In genomic region chr1:150695561-150695960, GRCh38 we compare ENCODE assay signal across 11 cellular contexts. TPM values are rescaled to one million over a fixed set of nuclear protein-coding genes. Genes with fewer than 3 reads are reported as not detected.
DNase-seq lines count a peak whose midpoint lies in the region; ATAC-seq, FAIRE-seq and TF ChIP-seq lines count a peak whose summit lies in the region.
"Had no signal": no experiment of that assay in that cellular context is flagged by ENCODE, and none has a peak within 500 bp of the region (broad histone marks: within the 10 kb centered on the region; RNA-seq: fewer than 3 reads in every experiment).

No MANE protein-coding gene starts in this region.

- POLR2A ChIA-PET in PC-9 (lab: Charles Lee; ENCODE audit: unreplicated experiment) = interaction anchor here (0.6 kb wide), 5 partner anchors 10 to 313 kb away, joined by 3 to 16 read pairs (median 6); partner anchors contain the start of gene PRUNE1
- POLR2A ChIA-PET in endothelial cell of umbilical vein (lab: Charles Lee) = interaction anchor here (0.9 kb wide), 1 partner anchor 66 kb away, joined by 3 read pairs; the partner anchor contains the start of gene ENSA

- peaks cover 31% of the 10 kb centered on the region for H3K79me2 ChIP-seq in PC-9 (ENCODE audit: low read depth)
- peaks cover 11% of the 10 kb centered on the region for H3K79me2 ChIP-seq in endothelial cell of umbilical vein (ENCODE audit: control insufficient read depth, insufficient read depth, low read length)

- FAIRE-seq in endothelial cell of umbilical vein (lab: Jason Lieb, UNC) = no peak

- CTCF ChIA-PET in PC-9 (lab: Charles Lee) = no interaction called here
- CTCF ChIA-PET in endothelial cell of umbilical vein (lab: Charles Lee) = interaction anchor here (2.0 to 2.6 kb wide), 2 partner anchors 117 to 135 kb away, joined by 6 to 14 read pairs; no protein-coding TSS in a partner anchor

- peaks cover 4% of the 10 kb centered on the region; the same call in 1 of the 2 replicates for H3K9me2 ChIP-seq in PC-9 (ENCODE audit: insufficient read depth)

- H2AFZ ChIP-seq in PC-9 (no peak overlapping the region), endothelial cell of umbilical vein (ENCODE audit: low read depth, low read length) (no peak overlapping the region)

- H3K9ac ChIP-seq in endothelial cell of umbilical vein (replicated peaks; ENCODE audit: extremely low read depth, insufficient read depth, low read length) = peak overlapping the region; percentile 5

- H3K9me3 Mint-ChIP-seq in progenitor cell of endocrine pancreas (ENCODE audit: low read depth) = no peaks in the 10 kb centered on the region

- peaks cover 3% of the 10 kb centered on the region; the same call in 1 of the 2 replicates for H3F3A ChIP-seq in PC-9 (ENCODE audit: insufficient read depth, low read depth)

- BruUV-seq in PC-9 (replicated peaks; lab: Mats Ljungman, UMichigan) (no TSS peak), endothelial cell of umbilical vein (replicated peaks; lab: Mats Ljungman, UMichigan) (no TSS peak)

- peaks cover 33% of the 10 kb centered on the region for H3K36me3 ChIP-seq in PC-9 (ENCODE audit: low read depth)
- peaks cover 0 to 7% of the 10 kb centered on the region in 2 experiments for H3K36me3 ChIP-seq in endothelial cell of umbilical vein (ENCODE audit: control insufficient read depth in 2 of 2, extremely low read depth in 1 of 2, insufficient read depth in 2 of 2, low read length in 2 of 2)

- H3K9me3 ChIP-seq in PC-9 (ENCODE audit: insufficient read depth, low read depth) (no peaks in the 10 kb centered on the region), endothelial cell of umbilical vein (replicated peaks; ENCODE audit: control insufficient read depth, insufficient read depth, low read length) (no peaks in the 10 kb centered on the region)

- H3K4me3 ChIP-seq in PC-9 = peak overlapping the region; percentile 83
- peak overlapping the region in 1 of 3 experiments; percentile 96 for H3K4me3 ChIP-seq in endothelial cell of umbilical vein (replicated peaks in 1 of 3; ENCODE audit: insufficient read depth in 1 of 3, low read depth in 1 of 3, low read length in 3 of 3)

- no peak for TF ChIP-seq POLR2A in endothelial cell of umbilical vein (IDR thresholded peaks at IDR 0.05; ENCODE audit: low read depth, low read length)

- H3K27ac Mint-ChIP-seq in progenitor cell of endocrine pancreas = no peak overlapping the region

- TF ChIP-seq CTCF in PC-9 (conservative IDR thresholded peaks at IDR 0.05) = no peak
- no peak for TF ChIP-seq CTCF in endothelial cell of umbilical vein (IDR thresholded peaks at IDR 0.05; ENCODE audit: extremely low read depth in 1 of 2, insufficient read depth in 1 of 2, low read depth in 1 of 2, low read length in 2 of 2)
- TF ChIP-seq CTCF in progenitor cell of endocrine pancreas (IDR thresholded peaks at IDR 0.05; ENCODE audit: unreplicated experiment) = no peak

- H4K20me1 ChIP-seq in PC-9 (ENCODE audit: insufficient read depth) (peaks cover 17% of the 10 kb centered on the region; the same call in 1 of the 2 replicates), endothelial cell of umbilical vein (replicated peaks; ENCODE audit: control insufficient read depth, extremely low read depth, insufficient read depth, low read length) (no peaks in the 10 kb centered on the region)

- H3K27ac ChIP-seq in PC-9 (no peak overlapping the region), endothelial cell of umbilical vein (ENCODE audit: insufficient read depth, low read depth, low read length) (peak overlapping the region; percentile 8)

- H3K27me3 Mint-ChIP-seq in progenitor cell of endocrine pancreas = no peaks in the 10 kb centered on the region

- peaks cover 15% of the 10 kb centered on the region for H3K36me3 Mint-ChIP-seq in progenitor cell of endocrine pancreas (ENCODE audit: insufficient read depth)

- no peak for ATAC-seq in GM21825 (IDR thresholded peaks at IDR 0.05; ENCODE audit: unreplicated experiment)
- no peak for ATAC-seq in Right ventricle myocardium superior (ENCODE audit: poor library complexity)

- dilution Hi-C loops in endothelial cell of umbilical vein (cut with MboI; ENCODE audit: extremely low pct_ligation_motif_present, low sequenced_read_pairs) = no loop called here

- H3K4me1 ChIP-seq in PC-9 (replicated peaks; ENCODE audit: insufficient read depth) (peaks cover 10% of the 10 kb centered on the region), endothelial cell of umbilical vein (ENCODE audit: control insufficient read depth, extremely low read depth, insufficient read depth, low read length) (peaks cover 33% of the 10 kb centered on the region)

- intact Hi-C loops in PC-9 (cut with micrococcal nuclease; ENCODE audit: unreplicated experiment) = loop anchor here (5.0 kb wide), 1 partner anchor 133 kb away; no protein-coding TSS in a partner anchor
- intact Hi-C loops in endothelial cell of umbilical vein (cut with micrococcal nuclease) = no loop called here
- intact Hi-C loops in Right ventricle myocardium superior (cut with DNase I) = no loop called here

- H3K9me1 ChIP-seq in endothelial cell of umbilical vein (replicated peaks; ENCODE audit: control insufficient read depth, extremely low read depth, insufficient read depth, low read length) = no peaks in the 10 kb centered on the region

- DNase-seq in SIG-M5 treated with dmso at 0.1 percent for 504 hours (lab: John Stamatoyannopoulos, UW; ENCODE audit: unreplicated experiment) (peak; percentile 11), SIG-M5 (lab: John Stamatoyannopoulos, UW) (no peak), PC-9 (no peak), endothelial cell of umbilical vein (ENCODE audit: low read depth, low spot score) (peak; percentile 31), progenitor cell of endocrine pancreas (ENCODE audit: low spot score, unreplicated experiment) (no peak), Right ventricle myocardium superior (no peak)
- DNase-seq in effector CD4-positive, alpha-beta T cell = no peak
- DNase-seq: cortex of kidney, GDM1 had no signal

- H3K27me3 ChIP-seq in PC-9 (ENCODE audit: insufficient read depth, low read depth) (no peaks in the 10 kb centered on the region), endothelial cell of umbilical vein (ENCODE audit: control insufficient read depth in 2 of 2, insufficient read depth in 2 of 2, low read length in 2 of 2) (no peaks in the 10 kb centered on the region)

- peak overlapping the region; percentile 57 for H3K4me3 Mint-ChIP-seq in progenitor cell of endocrine pancreas (ENCODE audit: low read depth)

- H3K4me1 Mint-ChIP-seq in progenitor cell of endocrine pancreas (ENCODE audit: low read depth) = peaks cover 12% of the 10 kb centered on the region

- H3K4me2 ChIP-seq in PC-9 = peak overlapping the region; percentile 86
- H3K4me2 ChIP-seq in endothelial cell of umbilical vein (ENCODE audit: insufficient read depth, low read length) = peak overlapping the region; percentile 96

TF ChIP-seq in endothelial cell of umbilical vein, 7 proteins besides CTCF, POLR2A, EP300 and RAD21:
- no peak for TF ChIP-seq GATA2 (IDR thresholded peaks at IDR 0.05; ENCODE audit: insufficient read depth, insufficient read length, low read depth, low read length)
- peak; percentile 14 for TF ChIP-seq FOS (IDR thresholded peaks at IDR 0.05; ENCODE audit: borderline replicate concordance, insufficient read depth, low read length)

RNA-seq across cellular contexts. Expression of gene GOLPH3L, which starts 1.4 kb away (rescaled TPM):
- 36.5 and 52.7 TPM in 2 replicates for total RNA-seq in PC-9 (2021)
- 33.2 and 34.9 TPM in 2 replicates for total RNA-seq in endothelial cell of umbilical vein
- polyA plus RNA-seq in endothelial cell of umbilical vein = 13.0 and 15.7 TPM in 2 replicates
- 16.9 and 18.3 TPM in 2 replicates for polyA plus RNA-seq in endothelial cell of umbilical vein (2011; cell fraction: cytosol; rRNA removed)
- 10.9 and 14.0 TPM in 2 replicates for polyA plus RNA-seq in endothelial cell of umbilical vein (2011; cell fraction: nucleus; rRNA removed)
- 34.2 and 42.2 TPM in 2 replicates for polyA plus RNA-seq in endothelial cell of umbilical vein (2012)
- 28.4 and 34.2 TPM in 2 replicates for polyA minus RNA-seq in endothelial cell of umbilical vein
- polyA minus RNA-seq in endothelial cell of umbilical vein (2011; cell fraction: cytosol; rRNA and poly(A)+ RNA removed) = 13.4 TPM
- 15.4 and 16.4 TPM in 2 replicates for polyA minus RNA-seq in endothelial cell of umbilical vein (2011; cell fraction: nucleus; rRNA and poly(A)+ RNA removed)
- 30.6 and 31.9 TPM in 2 replicates for total RNA-seq in progenitor cell of endocrine pancreas
- 15.2 TPM for total RNA-seq in Right ventricle myocardium superior

RNA-seq across cellular contexts. Expression of gene HORMAD1, which starts 25.1 kb away (rescaled TPM):
- total RNA-seq in PC-9 (2021) (not detected in 2 replicates), endothelial cell of umbilical vein (not detected in 2 replicates), progenitor cell of endocrine pancreas (not detected in 2 replicates), Right ventricle myocardium superior (not detected)
- polyA plus RNA-seq in endothelial cell of umbilical vein = not detected in 2 replicates
- polyA plus RNA-seq in endothelial cell of umbilical vein (2011; cell fraction: cytosol; rRNA removed) = not detected in 2 replicates
- polyA plus RNA-seq in endothelial cell of umbilical vein (2011; cell fraction: nucleus; rRNA removed) = not detected in 2 replicates
- polyA plus RNA-seq in endothelial cell of umbilical vein (2012) = not detected in 2 replicates
- not detected in 2 replicates for polyA minus RNA-seq in endothelial cell of umbilical vein
- 1.2 TPM for polyA minus RNA-seq in endothelial cell of umbilical vein (2011; cell fraction: cytosol; rRNA and poly(A)+ RNA removed)
- not detected in 2 replicates for polyA minus RNA-seq in endothelial cell of umbilical vein (2011; cell fraction: nucleus; rRNA and poly(A)+ RNA removed)
- polyA plus RNA-seq: neural cell had no signal

Comparison
In these comparisons a context has a peak if more than half of its experiments do, and no peak if none do; other contexts are left out.
1. DNase-seq: peak in SIG-M5 treated with dmso at 0.1 percent for 504 hours (single experiment) and endothelial cell of umbilical vein (single experiment); none in SIG-M5 (single experiment), PC-9 (0 of 2), progenitor cell of endocrine pancreas (single experiment), effector CD4-positive, alpha-beta T cell (single experiment) and Right ventricle myocardium superior (single experiment).